ENCODE assay signal across 8 cellular contexts in genomic region chr11:67464411-67465189, GRCh38. TPM values are rescaled to one million over a fixed set of nuclear protein-coding genes. Genes with fewer than 3 reads are reported as not detected.
A peak's percentile ranks its signal among the peaks of the same experiment; 100 is the strongest.
DNase-seq lines count a peak whose midpoint lies in the region; ATAC-seq and TF ChIP-seq lines count a peak whose summit lies in the region.

No MANE protein-coding gene starts in this region.

- H3K4me3 ChIP-seq in dorsolateral prefrontal cortex (peak overlapping the region; percentile 33 to 77 (median 61)), lower leg skin (ENCODE audit: low read depth, poor library complexity, severe bottlenecking) (peak overlapping the region; percentile 8)

- 22 to 24% methylated on average over 21 to 50 of the region's 56 CpGs for WGBS in lower leg skin, 2 donors

- TF ChIP-seq CTCF in dorsolateral prefrontal cortex (IDR thresholded peaks at IDR 0.05 in 54 of 56, conservative IDR thresholded peaks at IDR 0.05 in 2 of 56; ENCODE audit: low read depth in 1 of 56, partially characterized antibody in 56 of 56) (peak in 7 of 56 donors; percentile 3 to 28 (median 13)), lower leg skin (IDR thresholded peaks at IDR 0.05) (no peak)

- intact Hi-C loops in dorsolateral prefrontal cortex (cut with DNase I) (loop anchor here (5.0 kb wide), 3 partner anchors 32 to 62 kb away; partner anchors contain the start of genes PPP1CA (in 2 of the 2), TBC1D10C (in 2 of the 2) and RPS6KB2 (in 1 of the 2)), lower leg skin (cut with DNase I; ENCODE audit: low total_unique reads) (no loop called here)

- peak overlapping the region; percentile 71 to 97 (median 92) for H3K27ac ChIP-seq in dorsolateral prefrontal cortex

- no peaks in the 10 kb centered on the region for H3K27me3 ChIP-seq in dorsolateral prefrontal cortex

- peak; percentile 52 for ATAC-seq in GM18517 (IDR thresholded peaks at IDR 0.05; ENCODE audit: unreplicated experiment)
- peak; percentile 53 for ATAC-seq in HG03108 (IDR thresholded peaks at IDR 0.05; ENCODE audit: unreplicated experiment)
- ATAC-seq in GM18870 (IDR thresholded peaks at IDR 0.05; ENCODE audit: unreplicated experiment), result no peak

- TF ChIP-seq POLR2A in lower leg skin (IDR thresholded peaks at IDR 0.05), result no peak

- DNase-seq in NCI-H510A treated with DMSO at 0.1 percent for 48 hours (lab: John Stamatoyannopoulos, UW) (peak; percentile 49), dorsolateral prefrontal cortex (peak; percentile 56 to 86 (median 74)), lower leg skin (ENCODE audit: low spot score in 2 of 2) (peak; percentile 84 to 97)
- peak; percentile 78 to 88 for DNase-seq in activated CD4-positive, alpha-beta T cell treated with anti-CD3 and anti-CD28 coated beads, Interleukin-2, amount 50 U/mL, for 24 hours (ENCODE audit: low read depth in 1 of 2, low spot score in 1 of 2)
- peak; percentile 93 for DNase-seq in stimulated activated CD4-positive, alpha-beta T cell treated with anti-CD3 and anti-CD28 coated beads, Interleukin-4, amount 100 ng/mL, for 24 hours

RNA-seq across cellular contexts. Expression of gene TMEM134, which starts 4.5 kb away (rescaled TPM):
- total RNA-seq in dorsolateral prefrontal cortex (10 to 100 TPM; 21.2 to 62.4 (median 41.3) TPM), lower leg skin (100 to 1,000 TPM; 202 to 374 (median 252) TPM)

RNA-seq across cellular contexts. Expression of gene CABP4, which starts 9.4 kb away (rescaled TPM):
- total RNA-seq in dorsolateral prefrontal cortex (1 to 10 TPM in 58 of 120 experiments, under 1 TPM in 51, not detected in 11; 0.18 to 3.8 (median 1.1) TPM), lower leg skin (under 1 TPM in 2 of 4 donors, not detected in 2; 0.11 to 0.25 TPM)

RNA-seq across cellular contexts. Expression of gene GPR152, which starts 12.1 kb away (rescaled TPM):
- total RNA-seq in dorsolateral prefrontal cortex (under 1 TPM in 4 of 120 experiments, not detected in 116; 0.33 to 0.60 (median 0.42) TPM), lower leg skin (not detected)

RNA-seq across cellular contexts. Expression of gene AIP, which starts 18.2 kb away (rescaled TPM):
- 10 to 100 TPM; 51.6 to 82.9 (median 65.8) TPM for total RNA-seq in dorsolateral prefrontal cortex
- 10 to 100 TPM; 38.7 to 52.5 (median 47.7) TPM for total RNA-seq in lower leg skin

RNA-seq across cellular contexts. Expression of gene CORO1B, which starts 21.3 kb away (rescaled TPM):
- total RNA-seq in dorsolateral prefrontal cortex, result 10 to 100 TPM; 24.6 to 72.2 (median 38.4) TPM
- 10 to 100 TPM; 40.1 to 79.5 (median 66.9) TPM for total RNA-seq in lower leg skin
